In genomic region chr3:79490165-79491028, GRCh38 we compare ENCODE assay signal across 10 cellular contexts.
DNase-seq lines count a peak whose midpoint lies in the region; ATAC-seq and TF ChIP-seq lines count a peak whose summit lies in the region.
"Had no signal": no experiment of that assay in that cellular context is flagged by ENCODE, and none has a peak within 500 bp of the region (broad histone marks: within the 10 kb centered on the region; RNA-seq: fewer than 3 reads in every experiment).

No MANE protein-coding gene starts in this region.

- ATAC-seq in HG02588 (IDR thresholded peaks at IDR 0.05; ENCODE audit: unreplicated experiment) (no peak), HG03439 (IDR thresholded peaks at IDR 0.05; ENCODE audit: unreplicated experiment) (no peak)
- ATAC-seq: K562 had no signal

- no peaks in the 10 kb centered on the region; the same call in 1 of the 2 replicates for H3K4me1 ChIP-seq in SJCRH30
- H3K4me1 ChIP-seq: parathyroid adenoma had no signal

- H3K27me3 ChIP-seq in SJCRH30, result no peaks in the 10 kb centered on the region

- H3K4me3 ChIP-seq in AG10803 (ENCODE audit: low read length), result no peak overlapping the region
- H3K4me3 ChIP-seq in SJCRH30, result no peak overlapping the region
- no peak overlapping the region for H3K4me3 ChIP-seq in foreskin fibroblast (ENCODE audit: low read depth in 1 of 2, low read length in 2 of 2)
- H3K4me3 ChIP-seq: K562 had no signal

- DNase-seq in AG10803 (ENCODE audit: low read depth) (peak; percentile 54), SJCRH30 (peak; percentile 34 to 51), foreskin fibroblast (peak; percentile 15 to 77), pons (ENCODE audit: low spot score) (peak; percentile 24)
- DNase-seq in activated CD8-positive, alpha-beta memory T cell treated with anti-CD3 and anti-CD28 coated beads, Interleukin-2, amount 50 U/mL, for 48 hours, result no peak
- DNase-seq in NK-92 treated with Interleukin-12 subunit alpha and Interleukin-12 subunit beta, amount 100 ng/mL, for 24 hours (lab: John Stamatoyannopoulos, UW), result no peak

- peak; percentile 8; the same call in 1 of the 2 replicates for TF ChIP-seq CTCF in AG10803 (conservative IDR thresholded peaks at IDR 0.05; ENCODE audit: low read length)
- TF ChIP-seq CTCF in foreskin fibroblast (IDR thresholded peaks at IDR 0.05; ENCODE audit: low read depth, low read length), result no peak

- H3K27ac ChIP-seq in SJCRH30, result no peak overlapping the region
- H3K27ac ChIP-seq: parathyroid adenoma had no signal

- 0 out of 2 replicates have a peak, but pooled peaks cover 6% of the 10 kb centered on the region for H3K9me3 ChIP-seq in SJCRH30 (replicated peaks)

- H3K36me3 ChIP-seq in SJCRH30, result no peaks in the 10 kb centered on the region

Comparison
In these comparisons a context has a peak if more than half of its experiments do, and no peak if none do; other contexts are left out.
1. DNase-seq: peak in AG10803 (single experiment), SJCRH30 (2 of 2), foreskin fibroblast (2 of 2) and pons (single experiment); none in activated CD8-positive, alpha-beta memory T cell treated with anti-CD3 and anti-CD28 coated beads, Interleukin-2, amount 50 U/mL, for 48 hours (single experiment) and NK-92 treated with Interleukin-12 subunit alpha and Interleukin-12 subunit beta, amount 100 ng/mL, for 24 hours (single experiment).